ENCODE assay signal across 8 cellular contexts in the genomic region with DNA sequence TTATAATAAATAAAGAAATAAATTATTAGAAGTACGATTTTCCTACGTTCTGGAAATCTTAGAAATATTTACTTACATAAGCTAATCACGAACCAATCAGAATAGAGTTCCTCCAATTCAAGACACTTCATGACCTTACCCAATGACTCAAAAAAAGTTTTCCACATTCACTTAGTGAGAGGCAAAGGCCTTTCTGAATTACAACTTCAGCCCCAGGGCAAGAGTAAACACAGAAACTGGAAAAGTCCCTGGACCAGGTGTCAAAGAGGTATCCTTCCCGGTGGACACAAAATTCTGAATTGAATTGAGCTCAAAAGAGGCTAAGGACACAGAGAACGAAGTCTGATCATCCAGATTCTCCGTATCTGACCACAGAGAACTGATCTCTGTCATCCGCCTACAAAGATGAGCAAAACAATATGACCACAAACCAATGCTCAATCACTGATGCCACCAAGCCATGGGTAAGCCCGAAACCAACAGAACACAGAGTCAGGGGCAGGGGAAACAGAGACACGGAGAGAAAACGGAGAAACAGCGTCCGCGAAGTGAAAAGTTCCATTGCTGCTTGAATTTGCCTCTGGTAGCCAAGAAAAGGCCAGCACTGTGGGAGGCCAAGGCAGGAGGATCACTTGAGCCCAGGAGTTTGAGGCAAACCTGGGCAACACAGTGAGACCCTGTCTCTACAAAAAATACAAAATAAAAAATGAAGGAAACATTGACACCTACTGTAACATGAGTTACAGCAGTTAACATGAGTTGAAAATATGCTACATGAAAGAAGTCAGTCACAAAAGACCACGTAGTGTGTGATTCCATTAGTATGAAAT. TPM values are rescaled to one million over a fixed set of nuclear protein-coding genes. Genes with fewer than 3 reads are reported as not detected.
DNase-seq lines count a peak whose midpoint lies in the region; ATAC-seq and TF ChIP-seq lines count a peak whose summit lies in the region.

No MANE protein-coding gene starts in this region.

- CTCF ChIA-PET in HEK293T (lab: Yijun Ruan, JAX) = interaction anchor here (1.2 kb wide), 2 partner anchors 14 to 17 kb away, joined by 3 to 4 read pairs; no protein-coding TSS in a partner anchor

- intact Hi-C loops in left ventricle myocardium inferior (cut with micrococcal nuclease) = no loop called here
- intact Hi-C loops in left lung (cut with DNase I) = no loop called here

- WGBS in liver = 69% methylated on average over 14 of the region's 14 CpGs

- peaks cover 15 to 61% (median 56%) of the 10 kb centered on the region in 4 donors for H3K4me1 ChIP-seq in liver (ENCODE audit: control insufficient read depth in 4 of 4, insufficient read depth in 4 of 4, low read length in 3 of 4)
- H3K4me1 ChIP-seq in left ventricle myocardium inferior = peaks cover 9% of the 10 kb centered on the region
- H3K4me1 ChIP-seq in left lung = peaks cover 0 to 60% of the 10 kb centered on the region in 2 donors

- peak; percentile 30 for DNase-seq in activated CD4-positive, CD25-positive, alpha-beta regulatory T cell treated with anti-CD3 and anti-CD28 coated beads, Interleukin-2, amount 50 U/mL, for 16 hours (ENCODE audit: low read depth, low spot score)
- no peak for DNase-seq in left ventricle myocardium inferior
- DNase-seq in left lung = no peak
- no peak for DNase-seq in HEK293T (ENCODE audit: extremely low spot score)

- no peak overlapping the region for H3K4me3 ChIP-seq in liver (ENCODE audit: low read depth in 1 of 3, low read length in 3 of 3)
- H3K4me3 ChIP-seq in left ventricle myocardium inferior = no peak overlapping the region
- H3K4me3 ChIP-seq in left lung = no peak overlapping the region

- H3K36me3 ChIP-seq in liver (ENCODE audit: control insufficient read depth in 4 of 4, insufficient read depth in 3 of 4, low read depth in 1 of 4, low read length in 3 of 4) (no peaks in the 10 kb centered on the region), left ventricle myocardium inferior (no peaks in the 10 kb centered on the region), left lung (no peaks in the 10 kb centered on the region)

- TF ChIP-seq CTCF in liver (IDR thresholded peaks at IDR 0.05; ENCODE audit: low read depth, low read length, missing input control) (no peak), left ventricle myocardium inferior (IDR thresholded peaks at IDR 0.05; ENCODE audit: borderline replicate concordance) (no peak), left lung (IDR thresholded peaks at IDR 0.05) (no peak)

- ATAC-seq in GM18520 (IDR thresholded peaks at IDR 0.05; ENCODE audit: unreplicated experiment) (peak; percentile 76), HG02840 (IDR thresholded peaks at IDR 0.05; ENCODE audit: low FRiP score, unreplicated experiment) (peak; percentile 52), left lung (no peak), GM21737 (IDR thresholded peaks at IDR 0.05; ENCODE audit: unreplicated experiment) (no peak)

- H3K9me3 ChIP-seq in liver (ENCODE audit: control insufficient read depth in 4 of 4, low read length in 3 of 4) (no peaks in the 10 kb centered on the region), left ventricle myocardium inferior (replicated peaks) (no peaks in the 10 kb centered on the region), left lung (no peaks in the 10 kb centered on the region)

- peak overlapping the region; percentile 46 to 65 for H3K27ac ChIP-seq in liver (ENCODE audit: low read depth in 1 of 2, low read length in 2 of 2)
- no peak overlapping the region for H3K27ac ChIP-seq in left ventricle myocardium inferior (replicated peaks)
- H3K27ac ChIP-seq in left lung = peak overlapping the region in 1 of 2 donors; percentile 37

- no peaks in the 10 kb centered on the region for H3K27me3 ChIP-seq in liver (ENCODE audit: control insufficient read depth in 4 of 4, insufficient read depth in 4 of 4, low read length in 3 of 4)
- H3K27me3 ChIP-seq in left ventricle myocardium inferior (ENCODE audit: low read depth) = no peaks in the 10 kb centered on the region
- no peaks in the 10 kb centered on the region for H3K27me3 ChIP-seq in left lung

- no peak for TF ChIP-seq RAD21 in liver (IDR thresholded peaks at IDR 0.05)

- POLR2A ChIA-PET in HEK293T (lab: Yijun Ruan, JAX) = no interaction called here

- H3K9ac ChIP-seq in liver (ENCODE audit: low read depth in 1 of 2, low read length in 2 of 2) = peak overlapping the region in 1 of 2 donors; percentile 21

TF ChIP-seq in liver, 16 proteins besides CTCF, POLR2A, EP300 and RAD21 (continues in another document):
- TF ChIP-seq, protein P1, sequence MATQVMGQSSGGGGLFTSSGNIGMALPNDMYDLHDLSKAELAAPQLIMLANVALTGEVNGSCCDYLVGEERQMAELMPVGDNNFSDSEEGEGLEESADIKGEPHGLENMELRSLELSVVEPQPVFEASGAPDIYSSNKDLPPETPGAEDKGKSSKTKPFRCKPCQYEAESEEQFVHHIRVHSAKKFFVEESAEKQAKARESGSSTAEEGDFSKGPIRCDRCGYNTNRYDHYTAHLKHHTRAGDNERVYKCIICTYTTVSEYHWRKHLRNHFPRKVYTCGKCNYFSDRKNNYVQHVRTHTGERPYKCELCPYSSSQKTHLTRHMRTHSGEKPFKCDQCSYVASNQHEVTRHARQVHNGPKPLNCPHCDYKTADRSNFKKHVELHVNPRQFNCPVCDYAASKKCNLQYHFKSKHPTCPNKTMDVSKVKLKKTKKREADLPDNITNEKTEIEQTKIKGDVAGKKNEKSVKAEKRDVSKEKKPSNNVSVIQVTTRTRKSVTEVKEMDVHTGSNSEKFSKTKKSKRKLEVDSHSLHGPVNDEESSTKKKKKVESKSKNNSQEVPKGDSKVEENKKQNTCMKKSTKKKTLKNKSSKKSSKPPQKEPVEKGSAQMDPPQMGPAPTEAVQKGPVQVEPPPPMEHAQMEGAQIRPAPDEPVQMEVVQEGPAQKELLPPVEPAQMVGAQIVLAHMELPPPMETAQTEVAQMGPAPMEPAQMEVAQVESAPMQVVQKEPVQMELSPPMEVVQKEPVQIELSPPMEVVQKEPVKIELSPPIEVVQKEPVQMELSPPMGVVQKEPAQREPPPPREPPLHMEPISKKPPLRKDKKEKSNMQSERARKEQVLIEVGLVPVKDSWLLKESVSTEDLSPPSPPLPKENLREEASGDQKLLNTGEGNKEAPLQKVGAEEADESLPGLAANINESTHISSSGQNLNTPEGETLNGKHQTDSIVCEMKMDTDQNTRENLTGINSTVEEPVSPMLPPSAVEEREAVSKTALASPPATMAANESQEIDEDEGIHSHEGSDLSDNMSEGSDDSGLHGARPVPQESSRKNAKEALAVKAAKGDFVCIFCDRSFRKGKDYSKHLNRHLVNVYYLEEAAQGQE (IDR thresholded peaks at IDR 0.05) = peak; percentile 22
- TF ChIP-seq SP1 (IDR thresholded peaks at IDR 0.05) (peak; percentile 41), RXRA (IDR thresholded peaks at IDR 0.05) (peak in 1 of 2 donors; percentile 54), EGR1 (IDR thresholded peaks at IDR 0.05; ENCODE audit: low read depth in 2 of 2) (no peak), YY1 (IDR thresholded peaks at IDR 0.05) (no peak), FOXA1 (IDR thresholded peaks at IDR 0.05) (no peak), TAF1 (conservative IDR thresholded peaks at IDR 0.05) (no peak), JUND (IDR thresholded peaks at IDR 0.05) (no peak), HNF4A (conservative IDR thresholded peaks at IDR 0.05) (peak; percentile 48 to 60)
- TF ChIP-seq, protein P2, sequence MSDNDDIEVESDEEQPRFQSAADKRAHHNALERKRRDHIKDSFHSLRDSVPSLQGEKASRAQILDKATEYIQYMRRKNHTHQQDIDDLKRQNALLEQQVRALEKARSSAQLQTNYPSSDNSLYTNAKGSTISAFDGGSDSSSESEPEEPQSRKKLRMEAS (IDR thresholded peaks at IDR 0.05) = peak; percentile 13

TF ChIP-seq in HEK293T, 16 proteins besides CTCF, POLR2A, EP300 and RAD21:
- TF ChIP-seq ELF4 (IDR thresholded peaks at IDR 0.05) = no peak
- no peak for TF ChIP-seq L3MBTL2 (conservative IDR thresholded peaks at IDR 0.05)
- no peak for TF ChIP-seq FOXA1 (IDR thresholded peaks at IDR 0.05)
- TF ChIP-seq FOXK2 (IDR thresholded peaks at IDR 0.05) = no peak
- no peak for TF ChIP-seq BHLHE40 (IDR thresholded peaks at IDR 0.05; ENCODE audit: borderline replicate concordance)
- TF ChIP-seq, protein P3, sequence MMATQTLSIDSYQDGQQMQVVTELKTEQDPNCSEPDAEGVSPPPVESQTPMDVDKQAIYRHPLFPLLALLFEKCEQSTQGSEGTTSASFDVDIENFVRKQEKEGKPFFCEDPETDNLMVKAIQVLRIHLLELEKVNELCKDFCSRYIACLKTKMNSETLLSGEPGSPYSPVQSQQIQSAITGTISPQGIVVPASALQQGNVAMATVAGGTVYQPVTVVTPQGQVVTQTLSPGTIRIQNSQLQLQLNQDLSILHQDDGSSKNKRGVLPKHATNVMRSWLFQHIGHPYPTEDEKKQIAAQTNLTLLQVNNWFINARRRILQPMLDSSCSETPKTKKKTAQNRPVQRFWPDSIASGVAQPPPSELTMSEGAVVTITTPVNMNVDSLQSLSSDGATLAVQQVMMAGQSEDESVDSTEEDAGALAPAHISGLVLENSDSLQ (IDR thresholded peaks at IDR 0.05) = no peak

RNA-seq across cellular contexts. Expression of a gene that starts 6.8 kb away (rescaled TPM):
- 10 to 100 TPM; 28.7 to 44.5 TPM for total RNA-seq in liver
- 10 to 100 TPM; 60.7 to 66.9 TPM for polyA plus RNA-seq in liver
- total RNA-seq in left ventricle myocardium inferior = 14.5 TPM
- total RNA-seq in left lung = 10 to 100 TPM; 26.6 to 33.5 TPM

Comparison
In these comparisons a context has a peak if more than half of its experiments do, and no peak if none do; other contexts are left out.
1. ATAC-seq: peak in GM18520 (single experiment) and HG02840 (single experiment); none in left lung (single experiment) and GM21737 (single experiment).